8 cellular contexts compared by ENCODE assay signal in genomic region chr16:4624015-4624826, GRCh38. TPM values are rescaled to one million over a fixed set of nuclear protein-coding genes. Genes with fewer than 3 reads are reported as not detected.
A peak's percentile ranks its signal among the peaks of the same experiment; 100 is the strongest.
DNase-seq lines count a peak whose midpoint lies in the region; ATAC-seq, FAIRE-seq and TF ChIP-seq lines count a peak whose summit lies in the region.

TSS of gene MGRN1 (plus strand) at chr16:4624826. CDS start at chr16:4624961, 135 bp downstream.

- H3K27ac Mint-ChIP-seq in T-helper 2 cell treated with Interferon-gamma antibody and Interleukin-4, amounts not matched to agents 5 μg/mL and 100 μg/mL, for 36 hours: peak within 1 kb of the TSS; percentile 100

- 8% methylated on average over 42 of the region's 42 CpGs for whole genome bisulfite sequencing in right cardiac atrium

- peak; percentile 83 for FAIRE-seq in urothelium cell line (lab: Jason Lieb, UNC)

- H3K4me3 Mint-ChIP-seq in T-helper 2 cell treated with Interferon-gamma antibody and Interleukin-4, amounts not matched to agents 5 μg/mL and 100 μg/mL, for 36 hours: peak within 1 kb of the TSS; percentile 98

- H3K27ac ChIP-seq in right cardiac atrium (ENCODE audit: low read length): peak within 1 kb of the TSS; percentile 93

- H3K4me1 Mint-ChIP-seq in T-helper 2 cell treated with Interferon-gamma antibody and Interleukin-4, amounts not matched to agents 5 μg/mL and 100 μg/mL, for 36 hours (ENCODE audit: low read depth): peaks cover 30% of the 10 kb centered on the region

- ATAC-seq in HG02943 (IDR thresholded peaks at IDR 0.05; ENCODE audit: low read depth, unreplicated experiment): peak; percentile 50
- peak; percentile 97 to 98 for ATAC-seq in right cardiac atrium

- peaks cover 14% of the 10 kb centered on the region for H3K4me1 ChIP-seq in right cardiac atrium (ENCODE audit: control insufficient read depth, insufficient read depth, low read length)

- intact Hi-C loops in right cardiac atrium (cut with DNase I): no loop called here

- H3K36me3 Mint-ChIP-seq in T-helper 2 cell treated with Interferon-gamma antibody and Interleukin-4, amounts not matched to agents 5 μg/mL and 100 μg/mL, for 36 hours (ENCODE audit: low read depth): peaks cover 15% of the 10 kb centered on the region

- peak within 1 kb of the TSS; percentile 62 for H3K4me3 ChIP-seq in right cardiac atrium (ENCODE audit: low read length)

- H3K9me3 ChIP-seq in right cardiac atrium (ENCODE audit: control insufficient read depth, low read length): no peaks in the 10 kb centered on the region

- H3K27me3 Mint-ChIP-seq in T-helper 2 cell treated with Interferon-gamma antibody and Interleukin-4, amounts not matched to agents 5 μg/mL and 100 μg/mL, for 36 hours (ENCODE audit: low read depth): no peaks in the 10 kb centered on the region

- TF ChIP-seq POLR2A in GM15510 (IDR thresholded peaks at IDR 0.05; ENCODE audit: borderline replicate concordance, extremely low read depth, insufficient read length): peak; percentile 22

- H3K9me3 Mint-ChIP-seq in T-helper 2 cell treated with Interferon-gamma antibody and Interleukin-4, amounts not matched to agents 5 μg/mL and 100 μg/mL, for 36 hours: no peaks in the 10 kb centered on the region

- DNase-seq in NCI-H187 (lab: John Stamatoyannopoulos, UW) (peak; percentile 80 to 95), anterior cingulate cortex (lab: John Stamatoyannopoulos, UW) (peak; percentile 72 to 98 (median 93)), right cardiac atrium (peak; percentile 96 to 97 (median 97)), pulmonary artery endothelial cell (ENCODE audit: low read depth, low spot score) (peak; percentile 93), urothelium cell line (ENCODE audit: low spot score) (peak; percentile 97)
- DNase-seq in T-helper 2 cell treated with Interferon-gamma antibody and Interleukin-4, amounts not matched to agents 5 μg/mL and 100 μg/mL, for 36 hours (ENCODE audit: low spot score): peak; percentile 91

- no peaks in the 10 kb centered on the region for H3K27me3 ChIP-seq in right cardiac atrium (ENCODE audit: control insufficient read depth, insufficient read depth)

RNA-seq across cellular contexts. Expression of gene MGRN1, which starts in this region (rescaled TPM):
- total RNA-seq in right cardiac atrium: 10 to 100 TPM; 37.0 to 49.9 (median 41.2) TPM
- 22.0 TPM for polyA plus RNA-seq in right cardiac atrium
- 22.9 and 24.4 TPM in 2 replicates for total RNA-seq in pulmonary artery endothelial cell

Comparison
In these comparisons a context has a peak if more than half of its experiments do, and no peak if none do; other contexts are left out.
1. Peak in every context shown above with its lines: DNase-seq, ATAC-seq, H3K4me3 ChIP-seq and H3K27ac ChIP-seq.